ENCODE assay signal across 14 cellular contexts in genomic region chr12:79415754-79416435, GRCh38.
DNase-seq lines count a peak whose midpoint lies in the region; ATAC-seq and TF ChIP-seq lines count a peak whose summit lies in the region.
"Had no signal": no experiment of that assay in that cellular context is flagged by ENCODE, and none has a peak within 500 bp of the region (broad histone marks: within the 10 kb centered on the region; RNA-seq: fewer than 3 reads in every experiment).

No MANE protein-coding gene starts in this region.

- H3K27ac ChIP-seq in breast epithelium (peak overlapping the region in 1 of 2 donors; percentile 52), body of pancreas (peak overlapping the region in 2 of 4 donors; percentile 39 to 40), substantia nigra (ENCODE audit: low read depth, low read length, poor library complexity, severe bottlenecking) (no peak overlapping the region)
- H3K27ac ChIP-seq: upper lobe of right lung had no signal

- no peaks in the 10 kb centered on the region for H3K27me3 Mint-ChIP-seq in MCF 10A (ENCODE audit: insufficient read depth, unreplicated experiment)

- intact Hi-C loops in MCF 10A (cut with micrococcal nuclease) (no loop called here), breast epithelium (cut with DNase I; ENCODE audit: low total_unique reads) (no loop called here), body of pancreas (cut with DNase I) (loop anchor here (10.0 kb wide), 1 partner anchor 329 kb away; no protein-coding TSS in a partner anchor)

- TF ChIP-seq CTCF in MCF 10A (IDR thresholded peaks at IDR 0.05; ENCODE audit: unreplicated experiment) (no peak), breast epithelium (IDR thresholded peaks at IDR 0.05) (no peak), body of pancreas (IDR thresholded peaks at IDR 0.05) (no peak)

- TF ChIP-seq POLR2A in breast epithelium (IDR thresholded peaks at IDR 0.05) (no peak), body of pancreas (IDR thresholded peaks at IDR 0.05) (no peak)

- H3K4me1 ChIP-seq in breast epithelium (no peaks in the 10 kb centered on the region), body of pancreas (peaks cover 13% of the 10 kb centered on the region)

- no peaks in the 10 kb centered on the region for H3K9me3 ChIP-seq in breast epithelium
- no peaks in the 10 kb centered on the region for H3K9me3 ChIP-seq in body of pancreas
- H3K9me3 ChIP-seq: upper lobe of right lung had no signal

- no peaks in the 10 kb centered on the region for H3K27me3 ChIP-seq in breast epithelium
- no peaks in the 10 kb centered on the region for H3K27me3 ChIP-seq in body of pancreas
- H3K27me3 ChIP-seq: upper lobe of right lung had no signal

- H3K4me3 Mint-ChIP-seq in MCF 10A (ENCODE audit: unreplicated experiment): no peak overlapping the region

- no peak for DNase-seq in MCF 10A (ENCODE audit: unreplicated experiment)
- DNase-seq in breast epithelium (ENCODE audit: low spot score in 2 of 2): no peak
- peak in 3 of 4 donors; percentile 34 to 57 (median 54) for DNase-seq in body of pancreas
- no peak for DNase-seq in left lobe of liver (ENCODE audit: low spot score)
- no peak for DNase-seq in substantia nigra (lab: John Stamatoyannopoulos, UW)
- DNase-seq in cerebellar nuclear complex (lab: John Stamatoyannopoulos, UW): no peak
- DNase-seq: activated CD4-positive, alpha-beta T cell treated with anti-CD3 and anti-CD28 coated beads, Interleukin-2, amount 50 U/mL, for 1 hour; activated naive CD4-positive, alpha-beta T cell treated with anti-CD3 and anti-CD28 coated beads, Interleukin-2, amount 50 U/mL, for 16 hours; KG1; left cardiac atrium; NCI-H345; upper lobe of right lung had no signal

- CTCF ChIA-PET in MCF 10A (lab: Yijun Ruan, JAX): interaction anchor here (0.6 to 2.4 kb wide), 4 partner anchors 78 to 771 kb away, joined by 3 to 9 read pairs (median 4); no protein-coding TSS in a partner anchor

- H3K4me3 ChIP-seq in breast epithelium (no peak overlapping the region), body of pancreas (no peak overlapping the region)
- H3K4me3 ChIP-seq: upper lobe of right lung had no signal

- no peaks in the 10 kb centered on the region for H3K36me3 ChIP-seq in breast epithelium
- no peaks in the 10 kb centered on the region for H3K36me3 ChIP-seq in body of pancreas (replicated peaks in 1 of 2; ENCODE audit: insufficient read depth in 1 of 2, low read depth in 2 of 2)
- H3K36me3 ChIP-seq: upper lobe of right lung had no signal

- peak overlapping the region; percentile 67 for H3K27ac Mint-ChIP-seq in MCF 10A (ENCODE audit: low read depth, unreplicated experiment)

- POLR2A ChIA-PET in MCF 10A (lab: Yijun Ruan, JAX): interaction anchor here (0.6 to 0.7 kb wide), 2 partner anchors 11 to 201 kb away, joined by 3 read pairs; no protein-coding TSS in a partner anchor

- no TSS peak for BruUV-seq in MCF 10A (replicated peaks; lab: Mats Ljungman, UMichigan)

- peaks cover 24% of the 10 kb centered on the region for H3K4me1 Mint-ChIP-seq in MCF 10A (ENCODE audit: insufficient read depth, unreplicated experiment)

- H3K36me3 Mint-ChIP-seq in MCF 10A (ENCODE audit: insufficient read depth, unreplicated experiment): no peaks in the 10 kb centered on the region

- 25 to 36% methylated on average over 5 of the region's 5 CpGs for WGBS in body of pancreas, 2 donors

- no peaks in the 10 kb centered on the region for H3K9me3 Mint-ChIP-seq in MCF 10A (ENCODE audit: unreplicated experiment)

- ATAC-seq in body of pancreas (peak; percentile 80), left lobe of liver (peak; percentile 49), GM21619 (IDR thresholded peaks at IDR 0.05; ENCODE audit: unreplicated experiment) (no peak), HG02840 (IDR thresholded peaks at IDR 0.05; ENCODE audit: low FRiP score, unreplicated experiment) (no peak)
- ATAC-seq: left cardiac atrium, upper lobe of right lung had no signal

Comparison
In these comparisons a context has a peak if more than half of its experiments do, and no peak if none do; other contexts are left out.
1. DNase-seq: peak in body of pancreas (3 of 4); none in MCF 10A (single experiment), breast epithelium (0 of 2), left lobe of liver (single experiment), substantia nigra (0 of 49) and cerebellar nuclear complex (0 of 2).
2. ATAC-seq: peak in body of pancreas (single experiment) and left lobe of liver (single experiment); none in GM21619 (single experiment) and HG02840 (single experiment).